In the genomic region with DNA sequence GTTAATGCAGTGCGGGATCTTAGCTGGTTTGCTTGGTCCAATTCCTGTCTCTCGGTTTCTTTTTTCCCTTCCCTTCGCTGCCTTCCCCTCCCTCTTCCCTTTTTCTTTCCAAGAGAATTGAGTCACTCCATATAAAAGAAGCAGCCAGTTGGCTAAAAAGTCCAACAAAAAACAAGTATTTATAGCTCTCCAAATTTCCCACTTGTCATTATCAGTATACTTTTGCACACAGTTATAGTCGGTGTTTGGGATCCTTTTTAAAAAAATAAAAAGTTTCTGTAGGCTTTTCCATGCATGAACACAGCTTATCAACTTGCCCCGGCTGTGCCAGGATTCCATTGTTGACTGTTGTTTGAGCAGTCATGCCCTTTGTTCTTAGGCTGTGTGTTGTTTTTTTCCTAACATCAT, we compare ENCODE assay signal across 10 cellular contexts. TPM values are rescaled to one million over a fixed set of nuclear protein-coding genes. Genes with fewer than 3 reads are reported as not detected.
A peak's percentile ranks its signal among the peaks of the same experiment; 100 is the strongest.
DNase-seq lines count a peak whose midpoint lies in the region; ATAC-seq and TF ChIP-seq lines count a peak whose summit lies in the region.
"Had no signal": no experiment of that assay in that cellular context is flagged by ENCODE, and none has a peak within 500 bp of the region (broad histone marks: within the 10 kb centered on the region; RNA-seq: fewer than 3 reads in every experiment).

No MANE protein-coding gene starts in this region.

- peaks cover 3 to 16% (median 7%) of the 10 kb centered on the region in 3 donors for H3K36me3 Mint-ChIP-seq in immature natural killer cell

- H3K9me3 ChIP-seq in sigmoid colon: no peaks in the 10 kb centered on the region

- H3K4me1 Mint-ChIP-seq in immature natural killer cell: peaks cover 86 to 88% of the 10 kb centered on the region in 2 donors

- H3K27ac ChIP-seq in sigmoid colon: peak overlapping the region; percentile 73 to 86 (median 77)

- intact Hi-C loops in sigmoid colon (cut with DNase I): no loop called here

- no peak for TF ChIP-seq POLR2A in sigmoid colon (IDR thresholded peaks at IDR 0.05)

- 22 to 49% methylated on average over 5 of the region's 5 CpGs for WGBS in sigmoid colon, 2 donors

- no peaks in the 10 kb centered on the region for H3K27me3 ChIP-seq in sigmoid colon

- no peaks in the 10 kb centered on the region for H3K9me3 Mint-ChIP-seq in immature natural killer cell

- H3K27ac Mint-ChIP-seq in immature natural killer cell: peak overlapping the region; percentile 84 to 90 (median 87)

- H3K4me3 Mint-ChIP-seq in immature natural killer cell: peak overlapping the region in 2 of 5 donors; percentile 49 to 70

- peak; percentile 54 for DNase-seq in EL
- peak; percentile 61 for DNase-seq in astrocyte of the hippocampus (ENCODE audit: low read depth, low spot score)
- DNase-seq in immature natural killer cell: no peak
- no peak for DNase-seq in sigmoid colon
- DNase-seq in NCI-H524 treated with DMSO at 0.1 percent for 48 hours (lab: John Stamatoyannopoulos, UW): no peak
- DNase-seq in amniotic stem cell (lab: John Stamatoyannopoulos, UW): no peak
- DNase-seq in SK-N-DZ (ENCODE audit: low spot score): no peak
- DNase-seq: activated naive CD4-positive, alpha-beta T cell; NCI-H1694 had no signal

- no peak for TF ChIP-seq EP300 in sigmoid colon (IDR thresholded peaks at IDR 0.05)

- peaks cover 0 to 9% (median 4%) of the 10 kb centered on the region in 3 donors for H3K27me3 Mint-ChIP-seq in immature natural killer cell (ENCODE audit: low read depth in 3 of 3)

- H3K36me3 ChIP-seq in sigmoid colon: peaks cover 0 to 12% (median 3%) of the 10 kb centered on the region in 4 donors

- TF ChIP-seq CTCF in sigmoid colon (IDR thresholded peaks at IDR 0.05): no peak

- H3K4me1 ChIP-seq in sigmoid colon: peaks cover 0 to 28% (median 23%) of the 10 kb centered on the region in 4 donors

- no peak for ATAC-seq in GM19452 (IDR thresholded peaks at IDR 0.05; ENCODE audit: unreplicated experiment)

- peak overlapping the region in 3 of 4 donors; percentile 9 to 23 (median 15) for H3K4me3 ChIP-seq in sigmoid colon

RNA-seq across cellular contexts. Expression of a gene that starts 24.9 kb away (rescaled TPM):
- polyA plus RNA-seq in immature natural killer cell (100 to 1,000 TPM; 130 to 225 (median 196) TPM), sigmoid colon (10 to 100 TPM; 57.7 to 77.2 (median 62.1) TPM)
- 10 to 100 TPM; 29.9 to 37.1 (median 32.0) TPM for total RNA-seq in sigmoid colon
- 46.9 and 54.2 TPM in 2 replicates for polyA plus RNA-seq in SK-N-DZ (2014; cell fraction: cytosol; rRNA removed)
- 27.5 and 32.0 TPM in 2 replicates for polyA plus RNA-seq in SK-N-DZ (2014; cell fraction: nucleus; rRNA removed)

RNA-seq across cellular contexts. Expression of a gene that starts 26.6 kb away (rescaled TPM):
- 10 to 100 TPM; 46.1 to 65.3 (median 60.7) TPM for polyA plus RNA-seq in immature natural killer cell
- 10 to 100 TPM; 24.8 to 62.3 (median 47.0) TPM for total RNA-seq in sigmoid colon
- 10 to 100 TPM; 29.4 to 52.7 (median 46.8) TPM for polyA plus RNA-seq in sigmoid colon
- polyA plus RNA-seq in SK-N-DZ (2014; cell fraction: cytosol; rRNA removed): 14.1 and 28.5 TPM in 2 replicates
- polyA plus RNA-seq in SK-N-DZ (2014; cell fraction: nucleus; rRNA removed): 17.0 and 17.7 TPM in 2 replicates

RNA-seq across cellular contexts. Expression of a gene that starts 37.5 kb away (rescaled TPM):
- polyA plus RNA-seq in immature natural killer cell (10 to 100 TPM; 26.9 to 51.9 (median 47.8) TPM), sigmoid colon (10 to 100 TPM; 10.8 to 16.2 (median 16.1) TPM)
- total RNA-seq in sigmoid colon: 10 to 100 TPM; 12.8 to 22.4 (median 18.6) TPM
- polyA plus RNA-seq in SK-N-DZ (2014; cell fraction: cytosol; rRNA removed): 29.1 and 33.1 TPM in 2 replicates
- 11.1 and 15.7 TPM in 2 replicates for polyA plus RNA-seq in SK-N-DZ (2014; cell fraction: nucleus; rRNA removed)

RNA-seq across cellular contexts. Expression of a gene that starts 55.1 kb away (rescaled TPM):
- not detected for polyA plus RNA-seq in immature natural killer cell
- under 1 TPM in 2 of 4 donors, not detected in 2; under 0.01 to 0.16 TPM for total RNA-seq in sigmoid colon
- under 1 TPM in 1 of 3 donors, not detected in 2; 0.09 TPM for polyA plus RNA-seq in sigmoid colon
- 0.06 TPM in 1 of 2 replicates, not detected in the other for polyA plus RNA-seq in SK-N-DZ (2014; cell fraction: cytosol; rRNA removed)
- 0.08 TPM in 1 of 2 replicates, not detected in the other for polyA plus RNA-seq in SK-N-DZ (2014; cell fraction: nucleus; rRNA removed)

Comparison
In these comparisons a context has a peak if more than half of its experiments do, and no peak if none do; other contexts are left out.
1. DNase-seq: peak in EL (single experiment) and astrocyte of the hippocampus (single experiment); none in immature natural killer cell (0 of 3), sigmoid colon (single experiment), NCI-H524 treated with DMSO at 0.1 percent for 48 hours (single experiment), amniotic stem cell (single experiment) and SK-N-DZ (single experiment).